ENCODE assay signal across 1 cellular context in the genomic region with DNA sequence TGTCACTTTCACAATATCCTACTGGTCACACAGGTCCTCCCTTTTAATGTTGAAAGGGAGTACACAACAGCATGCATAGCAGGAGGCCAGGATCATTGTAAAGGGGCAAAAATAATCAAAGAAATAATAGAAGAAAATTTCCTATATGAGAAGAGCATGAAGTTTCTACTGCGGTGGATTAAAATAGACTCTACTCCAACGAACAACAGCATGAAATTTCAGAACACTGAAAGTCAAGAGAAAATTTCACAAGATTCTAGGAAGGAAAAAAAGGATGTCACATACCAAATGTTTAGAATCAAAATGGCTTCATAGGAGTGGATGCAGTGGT.
TF ChIP-seq lines count a peak whose summit lies in the region.

No MANE protein-coding gene starts in this region.

TF ChIP-seq in K562, 482 proteins besides CTCF, POLR2A, EP300 and RAD21 (continued from another document):
- TF ChIP-seq CEBPG (CRISPR knock-in tag; IDR thresholded peaks at IDR 0.05): 0 out of 2 replicates have a peak, but pooled peaks have one; percentile 45
- TF ChIP-seq CEBPG (tag; conservative IDR thresholded peaks at IDR 0.05 in 1 of 2, IDR thresholded peaks at IDR 0.05 in 1 of 2): peak in 1 of 2 experiments; percentile 81; a peak in 2 of 4 replicates
- TF ChIP-seq NBN (IDR thresholded peaks at IDR 0.05; ENCODE audit: low read depth): 0 out of 2 replicates have a peak, but pooled peaks have one; percentile 1
- no peak for TF ChIP-seq EP400 (IDR thresholded peaks at IDR 0.05)
- TF ChIP-seq SOX6 (IDR thresholded peaks at IDR 0.05): peak; percentile 34
- peak in 1 of 2 experiments; percentile 48; a peak in 1 of 3 replicates for TF ChIP-seq CBX3 (IDR thresholded peaks at IDR 0.05; ENCODE audit: borderline replicate concordance in 1 of 2, low read length in 2 of 2)
- TF ChIP-seq NR2C2 (CRISPR knock-in tag; IDR thresholded peaks at IDR 0.05): no peak
- TF ChIP-seq NR2C2 (tag; IDR thresholded peaks at IDR 0.05): peak; percentile 75
- 0 out of 2 replicates have a peak, but pooled peaks have one; percentile 20 for TF ChIP-seq CEBPB (tag; IDR thresholded peaks at IDR 0.05)
- TF ChIP-seq ZNF584 (CRISPR knock-in tag; IDR thresholded peaks at IDR 0.05; ENCODE audit: low read depth): 0 out of 2 replicates have a peak, but pooled peaks have one; percentile 9
